Comparison of ENCODE assay signal across 19 cellular contexts in genomic region chr6:100488231-100488630, GRCh38. TPM values are rescaled to one million over a fixed set of nuclear protein-coding genes. Genes with fewer than 3 reads are reported as not detected.
DNase-seq lines count a peak whose midpoint lies in the region; ATAC-seq and TF ChIP-seq lines count a peak whose summit lies in the region.
"Had no signal": no experiment of that assay in that cellular context is flagged by ENCODE, and none has a peak within 500 bp of the region (broad histone marks: within the 10 kb centered on the region; RNA-seq: fewer than 3 reads in every experiment).

No MANE protein-coding gene starts in this region.

- no peaks in the 10 kb centered on the region for H3K4me1 ChIP-seq in SK-N-SH (ENCODE audit: control insufficient read depth in 1 of 2, insufficient read depth in 2 of 2, low read depth in 1 of 2, low read length in 1 of 2)

- TF ChIP-seq CTCF in SK-N-SH (IDR thresholded peaks at IDR 0.05) = no peak

- H3F3A ChIP-seq in SK-N-SH (replicated peaks; ENCODE audit: insufficient read depth) = no peaks in the 10 kb centered on the region

- no peak overlapping the region for H2AFZ ChIP-seq in SK-N-SH (ENCODE audit: low read depth)

- POLR2A ChIA-PET in SK-N-SH (lab: Yijun Ruan, JAX) = no interaction called here

- H3K4me3 ChIP-seq in SK-N-SH (ENCODE audit: low read depth in 2 of 2, low read length in 1 of 2) = no peak overlapping the region
- H3K4me3 ChIP-seq: cardiac muscle cell had no signal

- H3K79me2 ChIP-seq in SK-N-SH (ENCODE audit: insufficient read depth) = no peaks in the 10 kb centered on the region

- no peaks in the 10 kb centered on the region for H3K9me3 ChIP-seq in SK-N-SH

- ATAC-seq in SK-N-SH treated with all-trans-retinoic acid at 6 μM for 48 hours = peak; percentile 35; the same call in 1 of the 3 replicates
- ATAC-seq in HG03520 (IDR thresholded peaks at IDR 0.05; ENCODE audit: unreplicated experiment) = peak; percentile 39
- no peak for ATAC-seq in HG03139 (IDR thresholded peaks at IDR 0.05; ENCODE audit: unreplicated experiment)
- ATAC-seq: stimulated activated naive CD8-positive, alpha-beta T cell treated with anti-CD3 and anti-CD28 coated beads, Interleukin-15, Interleukin-2, amounts not matched to agents 100 U/mL and 50 U/mL, for 24 hours had no signal

- TF ChIP-seq RAD21 in SK-N-SH (IDR thresholded peaks at IDR 0.05; ENCODE audit: low read length) = no peak

- no peak overlapping the region for H3K27ac ChIP-seq in SK-N-SH (ENCODE audit: low read depth in 2 of 2, low read length in 1 of 2)
- H3K27ac ChIP-seq: cardiac muscle cell had no signal

- H3K36me3 ChIP-seq in SK-N-SH (replicated peaks in 1 of 2; ENCODE audit: control insufficient read depth in 1 of 2, insufficient read depth in 2 of 2, low read length in 1 of 2) = no peaks in the 10 kb centered on the region
- H3K36me3 ChIP-seq: cardiac muscle cell had no signal

- no peaks in the 10 kb centered on the region for H4K20me1 ChIP-seq in SK-N-SH (ENCODE audit: insufficient read depth)

- DNase-seq in SK-N-SH (no peak), amniotic epithelial cell (ENCODE audit: low read depth) (peak; percentile 28), stromal cell of bone marrow (ENCODE audit: low read depth) (peak; percentile 40), middle frontal gyrus (ENCODE audit: extremely low spot score, low spot score) (no peak)
- DNase-seq in activated CD4-positive, CD25-positive, alpha-beta regulatory T cell (lab: John Stamatoyannopoulos, UW) = no peak
- DNase-seq: activated CD4-positive, alpha-beta T cell treated with anti-CD3 and anti-CD28 coated beads, Interleukin-2, amount 50 U/mL, for 4 hours; activated T-cell treated with anti-CD3 and anti-CD28 coated beads, Interleukin-2, amount 50 U/mL, for 24 hours; CD4-positive, CD25-positive, alpha-beta regulatory T cell; effector CD4-positive, alpha-beta T cell; hypothalamus; NCI-H1436 treated with DMSO at 0.1 percent for 48 hours; NCI-H2227 treated with DMSO at 0.1 percent for 48 hours; stimulated activated CD4-positive, alpha-beta T cell treated with anti-CD3 and anti-CD28 coated beads, Interleukin-15, amount 100 ng/mL, for 24 hours; stimulated activated naive CD8-positive, alpha-beta T cell treated with anti-CD3 and anti-CD28 coated beads, Interleukin-15, Interleukin-2, amounts not matched to agents 100 U/mL and 50 U/mL, for 24 hours had no signal

- no peak overlapping the region for H3K9ac ChIP-seq in SK-N-SH

- TF ChIP-seq EP300 in SK-N-SH (IDR thresholded peaks at IDR 0.05; ENCODE audit: borderline replicate concordance in 1 of 2, low read depth in 1 of 2, low read length in 1 of 2) = no peak

- WGBS in SK-N-SH (ENCODE audit: low lambda C conversion rate) = 7% methylated on average over 5 of the region's 5 CpGs

- H3K9me2 ChIP-seq in SK-N-SH = no peaks in the 10 kb centered on the region

- peaks cover 35% of the 10 kb centered on the region; the same call in 1 of the 2 replicates for H3K27me3 ChIP-seq in SK-N-SH (ENCODE audit: insufficient read depth)
- H3K27me3 ChIP-seq: cardiac muscle cell had no signal

- CTCF ChIA-PET in SK-N-SH (lab: Yijun Ruan, JAX) = interaction anchor here (1.2 kb wide), 1 partner anchor 372 kb away, joined by 3 read pairs; no protein-coding TSS in a partner anchor

- H3K4me2 ChIP-seq in SK-N-SH = no peak overlapping the region

TF ChIP-seq in SK-N-SH treated with all-trans-retinoic acid at 6 μM for 48 hours, 23 proteins besides CTCF, POLR2A, EP300 and RAD21 (continues in another document):
- TF ChIP-seq PATZ1 (CRISPR knock-in tag; IDR thresholded peaks at IDR 0.05; ENCODE audit: borderline replicate concordance) (no peak), ZFP30 (CRISPR knock-in tag; IDR thresholded peaks at IDR 0.05) (no peak), ISL1 (CRISPR knock-in tag; IDR thresholded peaks at IDR 0.05) (no peak), CSRNP3 (CRISPR knock-in tag; IDR thresholded peaks at IDR 0.05) (no peak), ZNF565 (CRISPR knock-in tag; conservative IDR thresholded peaks at IDR 0.05; ENCODE audit: low read depth) (no peak), ARNTL (CRISPR knock-in tag; IDR thresholded peaks at IDR 0.05; ENCODE audit: borderline replicate concordance, low read depth) (no peak)

TF ChIP-seq in SK-N-SH, 30 proteins besides CTCF, POLR2A, EP300 and RAD21:
- TF ChIP-seq TAF1 (IDR thresholded peaks at IDR 0.05; ENCODE audit: borderline replicate concordance, low read depth, low read length) (no peak), SIN3A (IDR thresholded peaks at IDR 0.05; ENCODE audit: borderline replicate concordance, low read depth, low read length) (no peak), MAX (IDR thresholded peaks at IDR 0.05; ENCODE audit: low read depth) (no peak), ELF1 (IDR thresholded peaks at IDR 0.05) (no peak), ZBTB33 (IDR thresholded peaks at IDR 0.05; ENCODE audit: borderline replicate concordance, low read depth) (no peak), YY1 (IDR thresholded peaks at IDR 0.05; ENCODE audit: low read depth) (no peak)

RNA-seq across cellular contexts. Expression of gene SIM1, which starts 23.5 kb away (rescaled TPM):
- 0.02 TPM in 1 of 2 replicates, not detected in the other for polyA plus RNA-seq in SK-N-SH (2012; rRNA removed)
- 0.01 and 0.03 TPM in 2 replicates for polyA plus RNA-seq in SK-N-SH (2012; cell fraction: cytosol; rRNA removed)
- 0.01 TPM in 1 of 2 replicates, not detected in the other for polyA plus RNA-seq in SK-N-SH (2012; cell fraction: nucleus; rRNA removed)
- polyA plus RNA-seq: cardiac muscle cell, urinary bladder had no signal

Comparison
In these comparisons a context has a peak if more than half of its experiments do, and no peak if none do; other contexts are left out.
1. DNase-seq: peak in amniotic epithelial cell (single experiment) and stromal cell of bone marrow (single experiment); none in SK-N-SH (single experiment), middle frontal gyrus (single experiment) and activated CD4-positive, CD25-positive, alpha-beta regulatory T cell (0 of 4).